8 cellular contexts compared by ENCODE assay signal in the genomic region with DNA sequence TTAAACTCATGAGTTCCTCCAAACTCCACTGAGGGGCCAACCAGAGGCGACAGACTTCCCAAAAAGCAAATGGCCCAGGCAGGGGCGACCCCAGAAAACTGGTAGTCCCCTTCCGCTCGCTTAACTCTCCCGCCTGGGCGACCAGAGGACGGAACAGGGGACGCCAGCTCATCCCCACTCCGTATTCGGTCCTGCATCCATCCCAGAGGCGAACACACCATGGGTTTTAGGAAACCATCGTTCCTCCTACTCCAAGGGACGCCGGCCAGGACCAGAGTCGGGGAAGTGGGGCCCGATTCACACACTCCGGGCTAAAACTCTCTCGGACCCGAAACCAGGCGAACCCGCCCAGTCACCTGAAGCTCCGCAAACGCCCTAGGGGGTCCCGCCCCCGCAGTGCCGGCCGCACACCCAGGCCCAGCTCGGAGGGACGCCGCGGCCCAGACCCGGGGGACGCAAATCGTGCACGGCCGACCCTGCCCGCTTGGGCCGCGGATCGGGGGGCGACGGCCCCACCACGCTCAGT. TPM values are rescaled to one million over a fixed set of nuclear protein-coding genes. Genes with fewer than 3 reads are reported as not detected.
DNase-seq lines count a peak whose midpoint lies in the region; ATAC-seq and TF ChIP-seq lines count a peak whose summit lies in the region.

No MANE protein-coding gene starts in this region.

- TF ChIP-seq POLR2A in adrenal gland (IDR thresholded peaks at IDR 0.05) = no peak

- H3K4me1 ChIP-seq in Panc1 (ENCODE audit: control insufficient read depth, insufficient read depth, low read length) = peaks cover 17% of the 10 kb centered on the region
- H3K4me1 ChIP-seq in adrenal gland (replicated peaks in 1 of 2) = peaks cover 8 to 15% of the 10 kb centered on the region in 2 donors
- peaks cover 0 to 14% of the 10 kb centered on the region in 2 donors for H3K4me1 ChIP-seq in right atrium auricular region
- peaks cover 4% of the 10 kb centered on the region for H3K4me1 ChIP-seq in rectal smooth muscle tissue (ENCODE audit: control insufficient read depth, insufficient read depth, low read length)

- H3K27ac ChIP-seq in Panc1 (ENCODE audit: low read length) (peak overlapping the region; percentile 86), adrenal gland (peak overlapping the region in 4 of 5 donors; percentile 38 to 82 (median 63)), right atrium auricular region (peak overlapping the region; percentile 85 to 88), rectal smooth muscle tissue (ENCODE audit: low read depth, low read length) (peak overlapping the region; percentile 81)

- H3K4me3 ChIP-seq in Panc1 (ENCODE audit: low read depth in 2 of 2, low read length in 2 of 2) = peak overlapping the region; percentile 86 to 89
- H3K4me3 ChIP-seq in adrenal gland = peak overlapping the region; percentile 77 to 93 (median 88)
- H3K4me3 ChIP-seq in right atrium auricular region = peak overlapping the region; percentile 94 to 95
- peak overlapping the region; percentile 93 for H3K4me3 ChIP-seq in rectal smooth muscle tissue (ENCODE audit: low read length)

- no TSS peak for BruUV-seq in Panc1 (replicated peaks; lab: Mats Ljungman, UMichigan)

- H3K9me3 ChIP-seq in Panc1 (ENCODE audit: control insufficient read depth, insufficient read depth, low read depth, low read length) (no peaks in the 10 kb centered on the region), adrenal gland (replicated peaks in 1 of 3) (no peaks in the 10 kb centered on the region), right atrium auricular region (no peaks in the 10 kb centered on the region)

- peak; percentile 41 for ATAC-seq in HG02970 (IDR thresholded peaks at IDR 0.05; ENCODE audit: low FRiP score, unreplicated experiment)
- ATAC-seq in Panc1 = peak; percentile 72

- 0 to 1% (median 0%) methylated on average over 23 to 43 of the region's 43 CpGs for WGBS in adrenal gland, 4 donors

- DNase-seq in activated T-cell treated with anti-CD3 and anti-CD28 coated beads for 1 hour (ENCODE audit: low read depth) (peak; percentile 3), Panc1 (ENCODE audit: low read depth, low spot score) (no peak), adrenal gland (peak; percentile 21 to 57 (median 38)), right atrium auricular region (ENCODE audit: low spot score) (no peak), DMS153 (lab: John Stamatoyannopoulos, UW) (no peak)
- no peak for DNase-seq in activated T-cell treated with anti-CD3 and anti-CD28 coated beads, Interleukin-2, amount 50 U/mL, for 1 hour

- in situ Hi-C loops in Panc1 (cut with HindIII; ENCODE audit: low pct_unique_long_range_greater_than_20kb, low sequenced_read_pairs) = no loop called here

- peak overlapping the region; percentile 29 for H3K9ac ChIP-seq in rectal smooth muscle tissue (ENCODE audit: low read length)

- intact Hi-C loops in Panc1 (cut with micrococcal nuclease; ENCODE audit: unreplicated experiment) = loop anchor here (5.0 kb wide), 1 partner anchor 75 kb away; a partner anchor contains a TSS
- intact Hi-C loops in adrenal gland (cut with DNase I) = loop anchor here (5.0 to 10.0 kb wide), 2 partner anchors 73 to 75 kb away; a partner anchor contains a TSS

- CTCF ChIA-PET in Panc1 (lab: Charles Lee) = interaction anchor here (0.6 kb wide), 1 partner anchor 55 kb away, joined by 3 read pairs; no protein-coding TSS in a partner anchor

- POLR2A ChIA-PET in Panc1 (lab: Charles Lee) = no interaction called here

- H3K36me3 ChIP-seq in Panc1 (ENCODE audit: control insufficient read depth, insufficient read depth, low read length) (peaks cover 6% of the 10 kb centered on the region; the same call in 1 of the 2 replicates), adrenal gland (replicated peaks in 1 of 2) (no peaks in the 10 kb centered on the region), right atrium auricular region (no peaks in the 10 kb centered on the region), rectal smooth muscle tissue (ENCODE audit: control insufficient read depth, insufficient read depth, low read length) (no peaks in the 10 kb centered on the region)

- TF ChIP-seq CTCF in Panc1 (IDR thresholded peaks at IDR 0.05) (no peak), adrenal gland (IDR thresholded peaks at IDR 0.05) (no peak), right atrium auricular region (IDR thresholded peaks at IDR 0.05) (no peak)

- H3K27me3 ChIP-seq in Panc1 (ENCODE audit: control insufficient read depth, insufficient read depth, low read length) (no peaks in the 10 kb centered on the region), adrenal gland (no peaks in the 10 kb centered on the region), right atrium auricular region (no peaks in the 10 kb centered on the region), rectal smooth muscle tissue (ENCODE audit: control insufficient read depth, insufficient read depth, low read length) (no peaks in the 10 kb centered on the region)

RNA-seq across cellular contexts. Expression of a gene that starts 0.5 kb away (rescaled TPM):
- 15.4 TPM for total RNA-seq in Panc1 (2021; ENCODE audit: unreplicated experiment)
- 6.2 TPM for polyA plus RNA-seq in Panc1 (2012; ENCODE audit: insufficient read length)
- 10 to 100 TPM in 5 of 8 donors, 1 to 10 TPM in 3; 5.9 to 17.1 (median 10.9) TPM for total RNA-seq in adrenal gland
- 10 to 100 TPM in 1 of 3 donors, 1 to 10 TPM in 2; 6.7 to 11.8 (median 9.6) TPM for polyA plus RNA-seq in adrenal gland
- total RNA-seq in right atrium auricular region = 1 to 10 TPM; 8.6 to 9.9 TPM

Comparison
In these comparisons a context has a peak if more than half of its experiments do, and no peak if none do; other contexts are left out.
1. DNase-seq: peak in activated T-cell treated with anti-CD3 and anti-CD28 coated beads for 1 hour (single experiment) and adrenal gland (7 of 7); none in activated T-cell treated with anti-CD3 and anti-CD28 coated beads, Interleukin-2, amount 50 U/mL, for 1 hour (single experiment), Panc1 (single experiment), right atrium auricular region (single experiment) and DMS153 (single experiment).
2. Peak in every context shown above with its lines, with median percentiles within 50 percentile points of each other: H3K27ac ChIP-seq and H3K4me3 ChIP-seq.